In the genomic region with DNA sequence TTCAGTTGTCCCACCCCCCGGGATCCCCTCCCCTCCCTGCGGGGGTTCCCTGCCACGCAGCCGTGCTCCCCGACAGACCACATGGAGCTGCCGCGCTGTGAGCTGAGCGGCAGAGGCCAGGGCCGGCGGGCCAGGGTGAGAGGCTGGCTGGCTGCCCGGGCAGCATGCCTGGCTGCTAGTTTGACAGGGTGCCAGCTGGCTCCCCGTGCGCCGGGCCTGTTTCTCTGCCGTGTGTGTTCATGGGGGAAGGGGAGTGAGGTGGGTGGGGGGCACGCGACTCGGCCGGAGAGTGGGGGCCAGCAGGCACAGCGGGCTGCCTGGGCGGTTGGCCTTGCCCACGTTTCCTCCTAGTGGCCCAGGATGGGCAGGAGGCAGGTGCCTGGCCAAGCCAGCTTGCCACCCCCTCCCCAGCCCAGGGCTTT, we compare ENCODE assay signal across 8 cellular contexts. TPM values are rescaled to one million over a fixed set of nuclear protein-coding genes. Genes with fewer than 3 reads are reported as not detected.
DNase-seq lines count a peak whose midpoint lies in the region; ATAC-seq and TF ChIP-seq lines count a peak whose summit lies in the region.

No MANE protein-coding gene starts in this region.

- peak overlapping the region; percentile 10 for H3K4me3 Mint-ChIP-seq in MCF 10A (ENCODE audit: unreplicated experiment)

- H3K9me3 Mint-ChIP-seq in MCF 10A (ENCODE audit: unreplicated experiment) = no peaks in the 10 kb centered on the region

- intact Hi-C loops in MCF 10A (cut with micrococcal nuclease) = no loop called here

- POLR2A ChIA-PET in MCF 10A (lab: Yijun Ruan, JAX) = interaction anchor here (0.6 to 1.7 kb wide), 8 partner anchors 10 to 651 kb away, joined by 3 to 8 read pairs (median 4); a partner anchor contains a TSS

- no peak overlapping the region for H3K4me3 ChIP-seq in lung

- ATAC-seq in lung (ENCODE audit: insufficient read depth, low FRiP score) (peak; percentile 69), GM18867 (IDR thresholded peaks at IDR 0.05; ENCODE audit: unreplicated experiment) (no peak)

- H3K36me3 ChIP-seq in lung (ENCODE audit: control insufficient read depth in 2 of 2, insufficient read depth in 2 of 2, low read length in 2 of 2) = no peaks in the 10 kb centered on the region

- DNase-seq in DMS 273 treated with DMSO at 0.1 percent for 48 hours (lab: John Stamatoyannopoulos, UW) = peak; percentile 55
- DNase-seq in NCI-H2081 (lab: John Stamatoyannopoulos, UW) = peak; percentile 86 to 94
- DNase-seq in MCF 10A (ENCODE audit: unreplicated experiment) = peak; percentile 86
- peak; percentile 78 for DNase-seq in lung (ENCODE audit: low spot score)
- no peak for DNase-seq in NAMALWA (ENCODE audit: low spot score)
- no peak for DNase-seq in NCI-H146 (lab: John Stamatoyannopoulos, UW)
- no peak for DNase-seq in activated effector memory CD4-positive, alpha-beta T cell treated with anti-CD3 and anti-CD28 coated beads, Interleukin-2, amount 50 U/mL, for 16 hours

- no TSS peak for BruUV-seq in MCF 10A (replicated peaks; lab: Mats Ljungman, UMichigan)

- H3K27ac Mint-ChIP-seq in MCF 10A (ENCODE audit: low read depth, unreplicated experiment) = no peak overlapping the region

- H3K4me1 Mint-ChIP-seq in MCF 10A (ENCODE audit: insufficient read depth, unreplicated experiment) = no peaks in the 10 kb centered on the region

- H3K27me3 Mint-ChIP-seq in MCF 10A (ENCODE audit: insufficient read depth, unreplicated experiment) = no peaks in the 10 kb centered on the region

- CTCF ChIA-PET in MCF 10A (lab: Yijun Ruan, JAX) = no interaction called here

- 1 to 2% methylated on average over 21 to 22 of the region's 22 CpGs for WGBS in lung, 2 donors

- H3K4me1 ChIP-seq in lung (ENCODE audit: control insufficient read depth in 2 of 2, insufficient read depth in 2 of 2, low read length in 2 of 2) = peaks cover 4 to 38% of the 10 kb centered on the region in 2 donors

- TF ChIP-seq CTCF in MCF 10A (IDR thresholded peaks at IDR 0.05; ENCODE audit: unreplicated experiment) (no peak), lung (IDR thresholded peaks at IDR 0.05; ENCODE audit: control extremely low read depth, extremely low read depth) (no peak)

- H3K27ac ChIP-seq in lung (ENCODE audit: low read depth in 1 of 2, low read length in 1 of 2) = peak overlapping the region in 1 of 2 donors; percentile 3

- no peaks in the 10 kb centered on the region for H3K27me3 ChIP-seq in lung (ENCODE audit: control insufficient read depth, insufficient read depth)

- H3K36me3 Mint-ChIP-seq in MCF 10A (ENCODE audit: insufficient read depth, unreplicated experiment) = no peaks in the 10 kb centered on the region

- no peaks in the 10 kb centered on the region for H3K9me3 ChIP-seq in lung (ENCODE audit: control insufficient read depth in 2 of 2, insufficient read depth in 1 of 2, low read length in 1 of 2)

RNA-seq across cellular contexts. Expression of a gene that starts 34.1 kb away (rescaled TPM):
- total RNA-seq in MCF 10A (2022) = 7.4 and 9.2 TPM in 2 replicates
- 10 to 100 TPM; 24.4 to 24.9 TPM for total RNA-seq in lung
- 10 to 100 TPM in 1 of 2 donors, 1 to 10 TPM in 1; 7.6 to 10.5 TPM for polyA plus RNA-seq in lung

Comparison
In these comparisons a context has a peak if more than half of its experiments do, and no peak if none do; other contexts are left out.
1. DNase-seq: peak in DMS 273 treated with DMSO at 0.1 percent for 48 hours (single experiment), NCI-H2081 (2 of 2), MCF 10A (single experiment) and lung (single experiment); none in NAMALWA (single experiment), NCI-H146 (single experiment) and activated effector memory CD4-positive, alpha-beta T cell treated with anti-CD3 and anti-CD28 coated beads, Interleukin-2, amount 50 U/mL, for 16 hours (single experiment).